Comparison of ENCODE assay signal across 7 cellular contexts in genomic region chr7:74410772-74411171, GRCh38.
"Had no signal": no experiment of that assay in that cellular context is flagged by ENCODE, and none has a peak within 500 bp of the region (broad histone marks: within the 10 kb centered on the region; RNA-seq: fewer than 3 reads in every experiment).

No MANE protein-coding gene starts in this region.

- H3K4me2 ChIP-seq: GM23338 had no signal

- FAIRE-seq: H1, H54 had no signal

- H3K9me3 Mint-ChIP-seq: GM23338, H9 had no signal

- H2AFZ ChIP-seq: GM23338 had no signal

- ATAC-seq: GM23338, HCT116 had no signal

- H3K4me3 Mint-ChIP-seq: GM23338, H9 had no signal

- DNase-seq: H9, IMR-90, KBM-7 had no signal

- H3K27ac Mint-ChIP-seq: GM23338, H9 had no signal

- H3K4me3 ChIP-seq: GM23338 had no signal
